Comparison of ENCODE assay signal across 13 cellular contexts in genomic region chr1:150302338-150302737, GRCh38. TPM values are rescaled to one million over a fixed set of nuclear protein-coding genes. Genes with fewer than 3 reads are reported as not detected.
DNase-seq lines count a peak whose midpoint lies in the region; ATAC-seq and TF ChIP-seq lines count a peak whose summit lies in the region.
"Had no signal": no experiment of that assay in that cellular context is flagged by ENCODE, and none has a peak within 500 bp of the region (broad histone marks: within the 10 kb centered on the region; RNA-seq: fewer than 3 reads in every experiment).

No MANE protein-coding gene starts in this region.

- peaks cover 10 to 93% (median 60%) of the 10 kb centered on the region in 4 donors for H3K36me3 ChIP-seq in esophagus muscularis mucosa
- H3K36me3 ChIP-seq in WERI-Rb-1: peaks cover 86% of the 10 kb centered on the region

- peak; percentile 27 for TF ChIP-seq EP300 in esophagus muscularis mucosa (IDR thresholded peaks at IDR 0.05)

- H3K27me3 ChIP-seq in esophagus muscularis mucosa (no peaks in the 10 kb centered on the region), WERI-Rb-1 (ENCODE audit: insufficient read depth, low read depth, severe bottlenecking) (no peaks in the 10 kb centered on the region)
- no peaks in the 10 kb centered on the region for H3K27me3 ChIP-seq in CD4-positive, alpha-beta T cell (ENCODE audit: control insufficient read depth, insufficient read depth, low read length)
- H3K27me3 ChIP-seq: ascending aorta, tibial artery had no signal

- H3K27ac ChIP-seq in esophagus muscularis mucosa (replicated peaks in 1 of 4): peak overlapping the region; percentile 72 to 81 (median 77)
- H3K27ac ChIP-seq in CD4-positive, alpha-beta T cell (ENCODE audit: low read depth, low read length): no peak overlapping the region
- H3K27ac ChIP-seq in WERI-Rb-1: no peak overlapping the region
- H3K27ac ChIP-seq: ascending aorta, KMS-11, RWPE1, tibial artery had no signal

- H3K4me3 Mint-ChIP-seq in T-helper 2 cell treated with Interferon-gamma antibody and Interleukin-4, amounts not matched to agents 5 μg/mL and 100 μg/mL, for 36 hours: no peak overlapping the region
- no peak overlapping the region for H3K4me3 Mint-ChIP-seq in stimulated activated effector memory CD8-positive, alpha-beta T cell treated with anti-CD3 and anti-CD28 coated beads, Interleukin-12 subunit alpha, Interleukin-12 subunit beta, amount 100 ng/mL, for 72 hours
- no peak overlapping the region for H3K4me3 Mint-ChIP-seq in CD4-positive, alpha-beta T cell

- H3K9me3 ChIP-seq in esophagus muscularis mucosa (no peaks in the 10 kb centered on the region), WERI-Rb-1 (ENCODE audit: severe bottlenecking) (no peaks in the 10 kb centered on the region)
- H3K9me3 ChIP-seq in CD4-positive, alpha-beta T cell (ENCODE audit: control insufficient read depth, low read length): no peaks in the 10 kb centered on the region
- H3K9me3 ChIP-seq: ascending aorta, tibial artery had no signal

- no peak for TF ChIP-seq CTCF in esophagus muscularis mucosa (IDR thresholded peaks at IDR 0.05)
- no peak for TF ChIP-seq CTCF in CD4-positive, alpha-beta T cell (IDR thresholded peaks at IDR 0.05)
- TF ChIP-seq CTCF in WERI-Rb-1 (IDR thresholded peaks at IDR 0.05; ENCODE audit: low read depth, low read length): no peak

- CTCF ChIA-PET in CD4-positive, alpha-beta T cell (lab: Charles Lee): no interaction called here

- intact Hi-C loops in esophagus muscularis mucosa (cut with DNase I): no loop called here
- intact Hi-C loops in CD4-positive, alpha-beta T cell (cut with DNase I, micrococcal nuclease): no loop called here

- no peak for TF ChIP-seq POLR2A in esophagus muscularis mucosa (IDR thresholded peaks at IDR 0.05; ENCODE audit: low read depth)

- no peak for ATAC-seq in stimulated activated effector memory CD8-positive, alpha-beta T cell treated with anti-CD3 and anti-CD28 coated beads, Interleukin-12 subunit alpha, Interleukin-12 subunit beta, amount 100 ng/mL, for 72 hours
- ATAC-seq in CD4-positive, alpha-beta T cell (ENCODE audit: poor library complexity): no peak

- peaks cover 0 to 27% (median 21%) of the 10 kb centered on the region in 4 donors for H3K4me1 ChIP-seq in esophagus muscularis mucosa
- H3K4me1 ChIP-seq: ascending aorta, tibial artery had no signal

- no peak for DNase-seq in T-helper 2 cell treated with Interferon-gamma antibody and Interleukin-4, amounts not matched to agents 5 μg/mL and 100 μg/mL, for 36 hours (ENCODE audit: low spot score)
- DNase-seq in T-helper 2 cell: no peak
- no peak for DNase-seq in esophagus muscularis mucosa (ENCODE audit: extremely low spot score)
- no peak for DNase-seq in stimulated activated effector memory CD8-positive, alpha-beta T cell treated with anti-CD3 and anti-CD28 coated beads, Interleukin-12 subunit alpha, Interleukin-12 subunit beta, amount 100 ng/mL, for 72 hours (ENCODE audit: low spot score in 2 of 2)
- DNase-seq in CD4-positive, alpha-beta T cell: no peak
- DNase-seq in WERI-Rb-1: no peak
- DNase-seq: activated CD8-positive, alpha-beta memory T cell treated with anti-CD3 and anti-CD28 coated beads, Interleukin-2, amount 50 U/mL, for 4 hours; DMS79 treated with DMSO at 0.1 percent for 48 hours; NCI-H345 had no signal

- WGBS in esophagus muscularis mucosa: 63% methylated on average over 6 of the region's 6 CpGs

- H3K4me3 ChIP-seq in esophagus muscularis mucosa (no peak overlapping the region), WERI-Rb-1 (ENCODE audit: low read depth, low read length) (no peak overlapping the region)
- H3K4me3 ChIP-seq: ascending aorta, tibial artery had no signal

- H3K4me1 Mint-ChIP-seq in T-helper 2 cell treated with Interferon-gamma antibody and Interleukin-4, amounts not matched to agents 5 μg/mL and 100 μg/mL, for 36 hours (ENCODE audit: low read depth): no peaks in the 10 kb centered on the region
- H3K4me1 Mint-ChIP-seq in stimulated activated effector memory CD8-positive, alpha-beta T cell treated with anti-CD3 and anti-CD28 coated beads, Interleukin-12 subunit alpha, Interleukin-12 subunit beta, amount 100 ng/mL, for 72 hours: no peaks in the 10 kb centered on the region
- peaks cover 4% of the 10 kb centered on the region for H3K4me1 Mint-ChIP-seq in CD4-positive, alpha-beta T cell (ENCODE audit: low read depth)

- H3K9me3 Mint-ChIP-seq in T-helper 2 cell treated with Interferon-gamma antibody and Interleukin-4, amounts not matched to agents 5 μg/mL and 100 μg/mL, for 36 hours: no peaks in the 10 kb centered on the region
- no peaks in the 10 kb centered on the region for H3K9me3 Mint-ChIP-seq in stimulated activated effector memory CD8-positive, alpha-beta T cell treated with anti-CD3 and anti-CD28 coated beads, Interleukin-12 subunit alpha, Interleukin-12 subunit beta, amount 100 ng/mL, for 72 hours
- H3K9me3 Mint-ChIP-seq in CD4-positive, alpha-beta T cell: no peaks in the 10 kb centered on the region

- peaks cover 28% of the 10 kb centered on the region for H3K36me3 Mint-ChIP-seq in T-helper 2 cell treated with Interferon-gamma antibody and Interleukin-4, amounts not matched to agents 5 μg/mL and 100 μg/mL, for 36 hours (ENCODE audit: low read depth)
- H3K36me3 Mint-ChIP-seq in stimulated activated effector memory CD8-positive, alpha-beta T cell treated with anti-CD3 and anti-CD28 coated beads, Interleukin-12 subunit alpha, Interleukin-12 subunit beta, amount 100 ng/mL, for 72 hours: peaks cover 100% of the 10 kb centered on the region
- peaks cover 66% of the 10 kb centered on the region for H3K36me3 Mint-ChIP-seq in CD4-positive, alpha-beta T cell (ENCODE audit: low read depth)

- H3K27me3 Mint-ChIP-seq in T-helper 2 cell treated with Interferon-gamma antibody and Interleukin-4, amounts not matched to agents 5 μg/mL and 100 μg/mL, for 36 hours (ENCODE audit: low read depth): no peaks in the 10 kb centered on the region
- H3K27me3 Mint-ChIP-seq in CD4-positive, alpha-beta T cell: no peaks in the 10 kb centered on the region

- POLR2A ChIA-PET in CD4-positive, alpha-beta T cell (lab: Charles Lee): no interaction called here

- H3K27ac Mint-ChIP-seq in T-helper 2 cell treated with Interferon-gamma antibody and Interleukin-4, amounts not matched to agents 5 μg/mL and 100 μg/mL, for 36 hours: peak overlapping the region; percentile 13
- peak overlapping the region; percentile 13 for H3K27ac Mint-ChIP-seq in stimulated activated effector memory CD8-positive, alpha-beta T cell treated with anti-CD3 and anti-CD28 coated beads, Interleukin-12 subunit alpha, Interleukin-12 subunit beta, amount 100 ng/mL, for 72 hours
- no peak overlapping the region for H3K27ac Mint-ChIP-seq in CD4-positive, alpha-beta T cell

RNA-seq across cellular contexts. Expression of gene MRPS21, which starts 8.7 kb away (rescaled TPM):
- total RNA-seq in esophagus muscularis mucosa: 10 to 100 TPM; 44.2 to 59.0 (median 48.1) TPM
- total RNA-seq in CD4-positive, alpha-beta T cell: 10 to 100 TPM; 48.5 to 52.0 TPM

RNA-seq across cellular contexts. Expression of gene PRPF3, which starts 19.0 kb away (rescaled TPM):
- 10 to 100 TPM; 26.6 to 39.5 (median 27.3) TPM for total RNA-seq in esophagus muscularis mucosa
- 100 to 1,000 TPM; 136 to 153 TPM for total RNA-seq in CD4-positive, alpha-beta T cell

RNA-seq across cellular contexts. Expression of gene CIART, which starts 20.0 kb away (rescaled TPM):
- total RNA-seq in esophagus muscularis mucosa: 10 to 100 TPM; 13.7 to 26.0 (median 14.2) TPM
- total RNA-seq in CD4-positive, alpha-beta T cell: 1 to 10 TPM; 4.0 to 4.5 TPM

RNA-seq across cellular contexts. Expression of gene C1orf54, which starts 29.7 kb away (rescaled TPM):
- total RNA-seq in esophagus muscularis mucosa: 10 to 100 TPM; 15.2 to 36.1 (median 18.0) TPM
- 1 to 10 TPM; 4.1 to 4.4 TPM for total RNA-seq in CD4-positive, alpha-beta T cell

RNA-seq across cellular contexts. Expression of gene APH1A, which starts 33.5 kb away (rescaled TPM):
- 10 to 100 TPM; 36.1 to 63.5 (median 49.7) TPM for total RNA-seq in esophagus muscularis mucosa
- 100 to 1,000 TPM; 115 to 122 TPM for total RNA-seq in CD4-positive, alpha-beta T cell

Comparison
In these comparisons a context has a peak if more than half of its experiments do, and no peak if none do; other contexts are left out.
1. H3K27ac ChIP-seq: peak in esophagus muscularis mucosa (4 of 4); none in CD4-positive, alpha-beta T cell (single experiment) and WERI-Rb-1 (single experiment).